In the genomic region with DNA sequence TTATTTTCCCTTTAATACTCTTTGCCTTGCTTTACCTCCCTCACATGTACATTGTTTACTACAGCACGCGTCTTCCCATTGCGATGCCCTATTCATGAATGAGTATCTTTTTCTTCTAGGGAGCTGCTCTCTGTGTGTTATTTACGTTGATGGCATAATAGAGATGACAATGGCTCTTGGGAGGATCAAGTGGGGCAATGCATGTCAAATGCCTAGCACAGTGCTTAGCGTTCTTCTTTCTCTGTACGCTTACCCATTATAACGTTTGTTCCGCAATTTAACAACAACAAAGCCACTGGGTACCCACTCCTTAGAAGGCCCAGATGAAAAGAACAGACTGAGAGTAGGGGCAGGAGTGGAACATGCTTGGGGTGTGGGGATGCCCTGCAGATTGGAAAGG, we compare ENCODE assay signal across 21 cellular contexts.
"Had no signal": no experiment of that assay in that cellular context is flagged by ENCODE, and none has a peak within 500 bp of the region (broad histone marks: within the 10 kb centered on the region; RNA-seq: fewer than 3 reads in every experiment).

No MANE protein-coding gene starts in this region.

- H3K4me3 ChIP-seq: dorsolateral prefrontal cortex, heart right ventricle, spleen, testis, tibial nerve, upper lobe of right lung had no signal

- H3K9me3 ChIP-seq: heart right ventricle, spleen, testis, tibial nerve, upper lobe of right lung had no signal

- H3K36me3 ChIP-seq: heart right ventricle, spleen, tibial nerve, upper lobe of right lung had no signal

- H3K9me3 Mint-ChIP-seq: nephron progenitor cell; stimulated activated naive B cell treated with anti-CD40 and anti-IgM and Interleukin-4, amounts not matched to agents 10 μg/mL and 1 μg/mL and 100 μg/mL, for 72 hours; stimulated activated naive CD8-positive, alpha-beta T cell treated with anti-CD3 and anti-CD28 coated beads, Interleukin-15, amount 100 ng/mL, for 72 hours had no signal

- H3K36me3 Mint-ChIP-seq: stimulated activated naive B cell treated with anti-CD40 and anti-IgM and Interleukin-4, amounts not matched to agents 10 μg/mL and 1 μg/mL and 100 μg/mL, for 72 hours had no signal

- H3K27me3 ChIP-seq: testis had no signal

- H3K27me3 Mint-ChIP-seq: stimulated activated naive CD8-positive, alpha-beta T cell treated with anti-CD3 and anti-CD28 coated beads, Interleukin-15, amount 100 ng/mL, for 72 hours had no signal

- H3K27ac ChIP-seq: dorsolateral prefrontal cortex, heart right ventricle, spleen, testis, tibial nerve, upper lobe of right lung had no signal

- H3K4me3 Mint-ChIP-seq: naive thymus-derived CD4-positive, alpha-beta T cell; nephron progenitor cell; stimulated activated naive B cell treated with anti-CD40 and anti-IgM and Interleukin-4, amounts not matched to agents 10 μg/mL and 1 μg/mL and 100 μg/mL, for 72 hours; stimulated activated naive CD8-positive, alpha-beta T cell treated with anti-CD3 and anti-CD28 coated beads, Interleukin-15, amount 100 ng/mL, for 72 hours had no signal

- DNase-seq: cortex of kidney; dorsolateral prefrontal cortex; effector CD8-positive, alpha-beta T cell; foreskin melanocyte; heart right ventricle; hypothalamus; mammary epithelial cell; naive thymus-derived CD4-positive, alpha-beta T cell; nephron progenitor cell; posterior cingulate gyrus; spleen; stimulated activated CD4-positive, alpha-beta T cell treated with anti-CD3 and anti-CD28 coated beads, Interleukin-15, amount 100 ng/mL, for 24 hours; stimulated activated CD4-positive, alpha-beta T cell treated with anti-CD3 and anti-CD28 coated beads, Interleukin-1b, Interleukin-23, amount 100 ng/mL, for 48 hours; stimulated activated CD4-positive, alpha-beta T cell treated with anti-CD3 and anti-CD28 coated beads, Interleukin-4, amount 100 ng/mL, for 4 hours; stimulated activated naive B cell treated with anti-CD40 and anti-IgM and Interleukin-4, amounts not matched to agents 10 μg/mL and 1 μg/mL and 100 μg/mL, for 72 hours; stimulated activated naive CD8-positive, alpha-beta T cell treated with anti-CD3 and anti-CD28 coated beads, Interleukin-15, amount 100 ng/mL, for 72 hours; testis; upper lobe of right lung had no signal

- ATAC-seq: heart right ventricle; left lobe of liver; naive thymus-derived CD4-positive, alpha-beta T cell; sciatic nerve; stimulated activated naive B cell treated with anti-CD40 and anti-IgM and Interleukin-4, amounts not matched to agents 10 μg/mL and 1 μg/mL and 100 μg/mL, for 72 hours; stimulated activated naive CD8-positive, alpha-beta T cell treated with anti-CD3 and anti-CD28 coated beads, Interleukin-15, amount 100 ng/mL, for 72 hours; upper lobe of right lung had no signal

- H3K27ac Mint-ChIP-seq: naive thymus-derived CD4-positive, alpha-beta T cell; nephron progenitor cell; stimulated activated naive B cell treated with anti-CD40 and anti-IgM and Interleukin-4, amounts not matched to agents 10 μg/mL and 1 μg/mL and 100 μg/mL, for 72 hours; stimulated activated naive CD8-positive, alpha-beta T cell treated with anti-CD3 and anti-CD28 coated beads, Interleukin-15, amount 100 ng/mL, for 72 hours had no signal
